Comparison of ENCODE assay signal across 10 cellular contexts in genomic region chr6:4942673-4943009, GRCh38.
DNase-seq lines count a peak whose midpoint lies in the region; ATAC-seq and TF ChIP-seq lines count a peak whose summit lies in the region.
"Had no signal": no experiment of that assay in that cellular context is flagged by ENCODE, and none has a peak within 500 bp of the region (broad histone marks: within the 10 kb centered on the region; RNA-seq: fewer than 3 reads in every experiment).

No MANE protein-coding gene starts in this region.

- peaks cover 19% of the 10 kb centered on the region for H4K20me1 ChIP-seq in neural progenitor cell (ENCODE audit: low read depth)

- H3K4me1 Mint-ChIP-seq in effector memory CD8-positive, alpha-beta T cell (ENCODE audit: low read depth in 2 of 2), result peaks cover 19 to 23% of the 10 kb centered on the region in 2 donors
- H3K4me1 Mint-ChIP-seq in neural progenitor cell, result peaks cover 20% of the 10 kb centered on the region

- H3K4me2 ChIP-seq in neural progenitor cell, result no peak overlapping the region

- H3K36me3 Mint-ChIP-seq in effector memory CD8-positive, alpha-beta T cell (ENCODE audit: insufficient read depth), result peaks cover 37% of the 10 kb centered on the region
- peaks cover 27% of the 10 kb centered on the region for H3K36me3 Mint-ChIP-seq in neural progenitor cell

- H2AFZ ChIP-seq in neural progenitor cell (replicated peaks), result no peak overlapping the region

- peaks cover 4% of the 10 kb centered on the region for H3K36me3 ChIP-seq in neural progenitor cell

- no peaks in the 10 kb centered on the region for H3K9me3 ChIP-seq in neural progenitor cell (ENCODE audit: low read depth)

- H3K4me1 ChIP-seq in neural progenitor cell, result peaks cover 12% of the 10 kb centered on the region

- no peaks in the 10 kb centered on the region for H3K27me3 ChIP-seq in neural progenitor cell

- no peak for TF ChIP-seq CTCF in neural progenitor cell (IDR thresholded peaks at IDR 0.05)

- no peak overlapping the region for H3K27ac ChIP-seq in neural progenitor cell

- no peaks in the 10 kb centered on the region for H3K9me3 Mint-ChIP-seq in effector memory CD8-positive, alpha-beta T cell
- H3K9me3 Mint-ChIP-seq in neural progenitor cell, result no peaks in the 10 kb centered on the region

- H3K4me3 ChIP-seq in neural progenitor cell, result no peak overlapping the region

- peak overlapping the region; percentile 47 to 92 for H3K27ac Mint-ChIP-seq in effector memory CD8-positive, alpha-beta T cell
- H3K27ac Mint-ChIP-seq in neural progenitor cell, result peak overlapping the region; percentile 65

- ATAC-seq in GM18511 (IDR thresholded peaks at IDR 0.05; ENCODE audit: unreplicated experiment) (peak; percentile 4), HG03045 (IDR thresholded peaks at IDR 0.05; ENCODE audit: unreplicated experiment) (no peak)
- ATAC-seq in effector memory CD8-positive, alpha-beta T cell (replicated peaks), result peak; percentile 51

- H3K27me3 Mint-ChIP-seq in effector memory CD8-positive, alpha-beta T cell, result no peaks in the 10 kb centered on the region
- no peaks in the 10 kb centered on the region for H3K27me3 Mint-ChIP-seq in neural progenitor cell (ENCODE audit: insufficient read depth, low read depth)

- H3F3A ChIP-seq in neural progenitor cell (ENCODE audit: low read depth), result no peaks in the 10 kb centered on the region

- peak overlapping the region; percentile 31 to 67 for H3K4me3 Mint-ChIP-seq in effector memory CD8-positive, alpha-beta T cell
- H3K4me3 Mint-ChIP-seq in neural progenitor cell, result no peak overlapping the region

- no peak overlapping the region for H3K9ac ChIP-seq in neural progenitor cell

- no peaks in the 10 kb centered on the region for H3K79me2 ChIP-seq in neural progenitor cell (ENCODE audit: low read depth)

- DNase-seq in RPMI7951 (ENCODE audit: low read depth) (peak; percentile 73), neural progenitor cell (ENCODE audit: low spot score) (no peak), putamen (ENCODE audit: low spot score) (no peak), AML-193 (lab: John Stamatoyannopoulos, UW) (no peak)
- no peak for DNase-seq in effector memory CD8-positive, alpha-beta T cell
- DNase-seq in activated effector memory CD4-positive, alpha-beta T cell treated with anti-CD3 and anti-CD28 coated beads, Interleukin-2, amount 50 U/mL, for 16 hours, result no peak
- DNase-seq: NCI-H1092, NCI-H748 treated with DMSO at 0.1 percent for 48 hours had no signal
